ENCODE assay signal across 9 cellular contexts in genomic region chr7:42886866-42887509, GRCh38. TPM values are rescaled to one million over a fixed set of nuclear protein-coding genes. Genes with fewer than 3 reads are reported as not detected.
DNase-seq lines count a peak whose midpoint lies in the region; ATAC-seq and TF ChIP-seq lines count a peak whose summit lies in the region.
"Had no signal": no experiment of that assay in that cellular context is flagged by ENCODE, and none has a peak within 500 bp of the region (broad histone marks: within the 10 kb centered on the region; RNA-seq: fewer than 3 reads in every experiment).

No MANE protein-coding gene starts in this region.

- TF ChIP-seq POLR2A in body of pancreas (IDR thresholded peaks at IDR 0.05) = no peak

- H3K9me3 ChIP-seq in body of pancreas (no peaks in the 10 kb centered on the region), neutrophil (no peaks in the 10 kb centered on the region)

- H3K4me3 ChIP-seq in LNCaP clone FGC (ENCODE audit: low read depth, low read length) (peak overlapping the region; percentile 40; the same call in 1 of the 2 replicates), body of pancreas (no peak overlapping the region), neutrophil (ENCODE audit: low read depth in 1 of 2, low read length in 1 of 2) (peak overlapping the region; percentile 74 to 82)

- ATAC-seq in body of pancreas = no peak
- no peak for ATAC-seq in HG02973 (IDR thresholded peaks at IDR 0.05; ENCODE audit: unreplicated experiment)

- H3K27ac ChIP-seq in body of pancreas (peak overlapping the region in 3 of 4 donors; percentile 69 to 96 (median 91)), neutrophil (peak overlapping the region; percentile 94)

- intact Hi-C loops in body of pancreas (cut with DNase I) = no loop called here

- H3K27me3 ChIP-seq in body of pancreas = no peaks in the 10 kb centered on the region
- H3K27me3 ChIP-seq in neutrophil = no peaks in the 10 kb centered on the region

- peaks cover 6% of the 10 kb centered on the region for H3K4me1 ChIP-seq in body of pancreas
- peaks cover 43 to 44% of the 10 kb centered on the region in 2 experiments for H3K4me1 ChIP-seq in neutrophil (ENCODE audit: control insufficient read depth in 1 of 2, insufficient read depth in 1 of 2, low read depth in 1 of 2, low read length in 1 of 2)

- peak; percentile 20 for DNase-seq in SIG-M5 treated with dmso at 0.1 percent for 504 hours (lab: John Stamatoyannopoulos, UW; ENCODE audit: unreplicated experiment)
- no peak for DNase-seq in SIG-M5 (lab: John Stamatoyannopoulos, UW)
- DNase-seq in LNCaP clone FGC (ENCODE audit: low read depth) = no peak
- no peak for DNase-seq in body of pancreas
- no peak for DNase-seq in UCSD-AML1 (lab: John Stamatoyannopoulos, UW; ENCODE audit: unreplicated experiment)
- DNase-seq in activated gamma-delta T cell (lab: John Stamatoyannopoulos, UW) = no peak
- DNase-seq: NCI-H2081 had no signal

- no peak for TF ChIP-seq CTCF in LNCaP clone FGC (IDR thresholded peaks at IDR 0.05; ENCODE audit: control insufficient read depth, extremely low read depth, insufficient read depth)
- no peak for TF ChIP-seq CTCF in body of pancreas (IDR thresholded peaks at IDR 0.05)
- no peak for TF ChIP-seq CTCF in neutrophil (IDR thresholded peaks at IDR 0.05)

- H3K36me3 ChIP-seq in body of pancreas (replicated peaks in 1 of 2; ENCODE audit: insufficient read depth in 1 of 2, low read depth in 2 of 2) (no peaks in the 10 kb centered on the region), neutrophil (no peaks in the 10 kb centered on the region)

RNA-seq across cellular contexts. Expression of gene C7orf25, which starts 24.9 kb away (rescaled TPM):
- total RNA-seq in body of pancreas = 1 to 10 TPM; 4.9 to 6.0 TPM

RNA-seq across cellular contexts. Expression of gene PSMA2, which starts 45.0 kb away (rescaled TPM):
- 10 to 100 TPM; 28.0 to 32.7 TPM for total RNA-seq in body of pancreas

RNA-seq across cellular contexts. Expression of gene MRPL32, which starts 45.2 kb away (rescaled TPM):
- total RNA-seq in body of pancreas = 10 to 100 TPM; 15.5 to 25.7 TPM

Comparison
In these comparisons a context has a peak if more than half of its experiments do, and no peak if none do; other contexts are left out.
1. H3K4me3 ChIP-seq: peak in LNCaP clone FGC (single experiment) and neutrophil (2 of 2); none in body of pancreas (0 of 2).